ENCODE assay signal across 9 cellular contexts in genomic region chr3:117399311-117400068, GRCh38.
DNase-seq lines count a peak whose midpoint lies in the region; ATAC-seq lines count a peak whose summit lies in the region.
"Had no signal": no experiment of that assay in that cellular context is flagged by ENCODE, and none has a peak within 500 bp of the region (broad histone marks: within the 10 kb centered on the region; RNA-seq: fewer than 3 reads in every experiment).

No MANE protein-coding gene starts in this region.

- peak overlapping the region; percentile 3 for H3K4me2 ChIP-seq in mesenchymal stem cell (ENCODE audit: low read length, poor library complexity, severe bottlenecking)

- H3K4ac ChIP-seq in mesenchymal stem cell (ENCODE audit: low read depth in 1 of 2, low read length in 2 of 2): no peak overlapping the region

- H2AK5ac ChIP-seq in mesenchymal stem cell (ENCODE audit: low read length, severe bottlenecking): no peak overlapping the region

- H3K4me3 ChIP-seq in mesenchymal stem cell (ENCODE audit: insufficient read depth in 1 of 2, low read depth in 1 of 2, low read length in 2 of 2): peak overlapping the region in 1 of 2 experiments; percentile 62

- no peak overlapping the region for H3K23ac ChIP-seq in mesenchymal stem cell (ENCODE audit: low read length in 2 of 2)

- H3K36me3 ChIP-seq in mesenchymal stem cell (ENCODE audit: control insufficient read depth in 1 of 2, insufficient read depth in 2 of 2, low read depth in 1 of 2, low read length in 2 of 2): no peaks in the 10 kb centered on the region

- peaks cover 7% of the 10 kb centered on the region for H3K4me1 ChIP-seq in mesenchymal stem cell (ENCODE audit: control insufficient read depth, insufficient read depth, low read depth, low read length)

- no peak overlapping the region for H2BK12ac ChIP-seq in mesenchymal stem cell (ENCODE audit: low read length in 2 of 2)

- no peak overlapping the region for H2AFZ ChIP-seq in mesenchymal stem cell (ENCODE audit: low read depth, low read length)

- peak overlapping the region; percentile 33 for H3K9ac ChIP-seq in mesenchymal stem cell (ENCODE audit: low read length)

- no peak overlapping the region for H3K27ac ChIP-seq in mesenchymal stem cell (ENCODE audit: low read length, poor library complexity, severe bottlenecking)

- H3K9me3 ChIP-seq in mesenchymal stem cell (ENCODE audit: control insufficient read depth, low read length): no peaks in the 10 kb centered on the region

- no peaks in the 10 kb centered on the region for H3K27me3 ChIP-seq in mesenchymal stem cell (ENCODE audit: control insufficient read depth in 1 of 2, insufficient read depth in 1 of 2, low read length in 2 of 2)

- H3K14ac ChIP-seq in mesenchymal stem cell (ENCODE audit: low read length in 2 of 2): no peak overlapping the region

- no peak overlapping the region for H2BK5ac ChIP-seq in mesenchymal stem cell (ENCODE audit: low read depth, low read length, poor library complexity, severe bottlenecking)

- no peak overlapping the region for H3K18ac ChIP-seq in mesenchymal stem cell (ENCODE audit: low read depth in 1 of 2, low read length in 2 of 2)

- no peak overlapping the region for H4K91ac ChIP-seq in mesenchymal stem cell (ENCODE audit: low read length)

- no peaks in the 10 kb centered on the region for H3K79me1 ChIP-seq in mesenchymal stem cell (replicated peaks; ENCODE audit: low read length, poor library complexity, severe bottlenecking)

- H2BK120ac ChIP-seq in mesenchymal stem cell (ENCODE audit: low read depth, low read length): no peak overlapping the region

- H4K8ac ChIP-seq in mesenchymal stem cell (ENCODE audit: low read length): no peak overlapping the region

- DNase-seq in AG08396 (ENCODE audit: low spot score) (peak; percentile 47), NCI-H128 (lab: John Stamatoyannopoulos, UW; ENCODE audit: unreplicated experiment) (peak; percentile 18), cerebellar cortex (ENCODE audit: low spot score) (peak; percentile 7), mesenchymal stem cell (peak; percentile 44), SKM-1 treated with dmso at 0.1 percent for 144 hours (lab: John Stamatoyannopoulos, UW; ENCODE audit: unreplicated experiment) (no peak), KG1 (lab: John Stamatoyannopoulos, UW) (no peak)
- DNase-seq in activated T-cell treated with anti-CD3 and anti-CD28 coated beads, Interleukin-2, amount 50 U/mL, for 1 hour: no peak
- DNase-seq: kidney had no signal

- ATAC-seq in GM19467 (IDR thresholded peaks at IDR 0.05; ENCODE audit: unreplicated experiment): no peak

- 44% methylated on average over 4 of the region's 5 CpGs for WGBS in mesenchymal stem cell

- no peak overlapping the region for H2BK15ac ChIP-seq in mesenchymal stem cell (ENCODE audit: low read depth, poor library complexity, severe bottlenecking)

Comparison
In these comparisons a context has a peak if more than half of its experiments do, and no peak if none do; other contexts are left out.
1. DNase-seq: peak in AG08396 (single experiment), NCI-H128 (single experiment), cerebellar cortex (single experiment) and mesenchymal stem cell (single experiment); none in SKM-1 treated with dmso at 0.1 percent for 144 hours (single experiment), activated T-cell treated with anti-CD3 and anti-CD28 coated beads, Interleukin-2, amount 50 U/mL, for 1 hour (single experiment) and KG1 (single experiment).